In genomic region chr17:21376585-21376834, GRCh38 we compare ENCODE assay signal across 13 cellular contexts. TPM values are rescaled to one million over a fixed set of nuclear protein-coding genes. Genes with fewer than 3 reads are reported as not detected.
DNase-seq lines count a peak whose midpoint lies in the region; ATAC-seq, FAIRE-seq and TF ChIP-seq lines count a peak whose summit lies in the region.
"Had no signal": no experiment of that assay in that cellular context is flagged by ENCODE, and none has a peak within 500 bp of the region (broad histone marks: within the 10 kb centered on the region; RNA-seq: fewer than 3 reads in every experiment).

No MANE protein-coding gene starts in this region.

- H3K4me3 ChIP-seq in A673 (ENCODE audit: low read depth, low read length, poor library complexity, severe bottlenecking) (peak overlapping the region; percentile 48), Peyer's patch (peak overlapping the region in 3 of 4 donors; percentile 31 to 48 (median 46)), pancreas (peak overlapping the region in 3 of 4 donors; percentile 7 to 33 (median 23)), kidney (ENCODE audit: low read length in 2 of 2) (peak overlapping the region in 1 of 2 donors; percentile 59)

- BruUV-seq in A673 (replicated peaks; lab: Mats Ljungman, UMichigan) = no TSS peak

- ATAC-seq in left cardiac atrium (peak; percentile 32 to 45), pancreas (no peak), GM19395 (IDR thresholded peaks at IDR 0.05; ENCODE audit: unreplicated experiment) (no peak), GM21360 (IDR thresholded peaks at IDR 0.05; ENCODE audit: unreplicated experiment) (no peak)
- no peak for ATAC-seq in activated CD8-positive, alpha-beta T cell treated with anti-CD3 and anti-CD28 coated beads, Interleukin-2, amount 10 ng/mL, durations not matched to agents 7 days and 5 days

- no peaks in the 10 kb centered on the region for H3K36me3 Mint-ChIP-seq in activated CD8-positive, alpha-beta T cell treated with anti-CD3 and anti-CD28 coated beads, Interleukin-2, amount 10 ng/mL, durations not matched to agents 7 days and 5 days (ENCODE audit: low read depth)

- 1% methylated on average over 13 to 34 of the region's 34 CpGs for WGBS in pancreas, 2 donors

- CTCF ChIA-PET in A673 (lab: Charles Lee) = no interaction called here
- CTCF ChIA-PET in activated CD8-positive, alpha-beta T cell treated with anti-CD3 and anti-CD28 coated beads, Interleukin-2, amount 10 ng/mL, durations not matched to agents 7 days and 5 days (lab: Charles Lee) = interaction anchor here (0.8 to 1.5 kb wide), 2 partner anchors 97 to 257 kb away, joined by 3 read pairs; no protein-coding TSS in a partner anchor

- no peaks in the 10 kb centered on the region for H3K36me3 ChIP-seq in A673 (ENCODE audit: insufficient read depth, low read length, poor library complexity, severe bottlenecking)
- H3K36me3 ChIP-seq in Peyer's patch = no peaks in the 10 kb centered on the region
- H3K36me3 ChIP-seq in pancreas = no peaks in the 10 kb centered on the region
- no peaks in the 10 kb centered on the region for H3K36me3 ChIP-seq in kidney (ENCODE audit: control insufficient read depth in 1 of 2, insufficient read depth in 2 of 2, low read length in 2 of 2)

- no peak overlapping the region for H3K4me3 Mint-ChIP-seq in activated CD8-positive, alpha-beta T cell treated with anti-CD3 and anti-CD28 coated beads, Interleukin-2, amount 10 ng/mL, durations not matched to agents 7 days and 5 days

- POLR2A ChIA-PET in A673 (lab: Charles Lee; ENCODE audit: low non-redundant PET) = no interaction called here
- POLR2A ChIA-PET in activated CD8-positive, alpha-beta T cell treated with anti-CD3 and anti-CD28 coated beads, Interleukin-2, amount 10 ng/mL, durations not matched to agents 7 days and 5 days (lab: Charles Lee) = no interaction called here

- H3K9me3 Mint-ChIP-seq in activated CD8-positive, alpha-beta T cell treated with anti-CD3 and anti-CD28 coated beads, Interleukin-2, amount 10 ng/mL, durations not matched to agents 7 days and 5 days (ENCODE audit: insufficient read depth) = no peaks in the 10 kb centered on the region
- H3K9me3 Mint-ChIP-seq: activated T-cell treated with anti-CD3 and anti-CD28 coated beads, Interleukin-2, amount 50 U/mL, for 24 hours had no signal

- H3K27ac Mint-ChIP-seq in activated CD8-positive, alpha-beta T cell treated with anti-CD3 and anti-CD28 coated beads, Interleukin-2, amount 10 ng/mL, durations not matched to agents 7 days and 5 days = no peak overlapping the region
- H3K27ac Mint-ChIP-seq: activated T-cell treated with anti-CD3 and anti-CD28 coated beads, Interleukin-2, amount 50 U/mL, for 24 hours had no signal

- H3K27me3 ChIP-seq in A673 (replicated peaks; ENCODE audit: insufficient read depth, low read depth, low read length, poor library complexity) = peaks cover 25% of the 10 kb centered on the region
- H3K27me3 ChIP-seq in Peyer's patch = peaks cover 0 to 21% of the 10 kb centered on the region in 2 donors
- peaks cover 0 to 15% (median 0%) of the 10 kb centered on the region in 4 donors for H3K27me3 ChIP-seq in pancreas

- TF ChIP-seq CTCF in A673 (conservative IDR thresholded peaks at IDR 0.05; ENCODE audit: low read depth, low read length) (no peak), Peyer's patch (IDR thresholded peaks at IDR 0.05) (no peak), pancreas (IDR thresholded peaks at IDR 0.05) (no peak), kidney (IDR thresholded peaks at IDR 0.05; ENCODE audit: borderline replicate concordance, extremely low read depth, insufficient read depth) (no peak)

- H3K9me3 ChIP-seq in A673 (ENCODE audit: low read depth, low read length, poor library complexity, severe bottlenecking) (no peaks in the 10 kb centered on the region), Peyer's patch (no peaks in the 10 kb centered on the region), pancreas (no peaks in the 10 kb centered on the region), kidney (ENCODE audit: control insufficient read depth in 1 of 2, low read length in 2 of 2) (no peaks in the 10 kb centered on the region)

- H3K4me1 ChIP-seq in A673 (ENCODE audit: insufficient read depth, low read length, poor library complexity, severe bottlenecking) (peaks cover 15% of the 10 kb centered on the region), Peyer's patch (peaks cover 0 to 29% (median 13%) of the 10 kb centered on the region in 4 donors), pancreas (peaks cover 0 to 14% (median 6%) of the 10 kb centered on the region in 3 donors), kidney (ENCODE audit: control insufficient read depth in 1 of 2, insufficient read depth in 1 of 2, low read depth in 1 of 2, low read length in 2 of 2) (peaks cover 0 to 8% of the 10 kb centered on the region in 2 donors)

- peaks cover 4% of the 10 kb centered on the region for H3K4me1 Mint-ChIP-seq in activated CD8-positive, alpha-beta T cell treated with anti-CD3 and anti-CD28 coated beads, Interleukin-2, amount 10 ng/mL, durations not matched to agents 7 days and 5 days (ENCODE audit: low read depth)

- no peak for FAIRE-seq in pancreas (lab: Jason Lieb, UNC)
- no peak for FAIRE-seq in kidney (lab: Jason Lieb, UNC)
- FAIRE-seq: TTC549 had no signal

- peaks cover 27% of the 10 kb centered on the region for H3K27me3 Mint-ChIP-seq in activated CD8-positive, alpha-beta T cell treated with anti-CD3 and anti-CD28 coated beads, Interleukin-2, amount 10 ng/mL, durations not matched to agents 7 days and 5 days (ENCODE audit: low read depth)

- intact Hi-C loops in A673 (cut with micrococcal nuclease; ENCODE audit: unreplicated experiment) = no loop called here
- intact Hi-C loops in left cardiac atrium (cut with DNase I) = no loop called here
- intact Hi-C loops in pancreas (cut with DNase I) = no loop called here
- intact Hi-C loops in kidney (cut with DNase I) = no loop called here

- no peak for TF ChIP-seq POLR2A in Peyer's patch (IDR thresholded peaks at IDR 0.05)

- H3K27ac ChIP-seq in A673 (ENCODE audit: low read depth, low read length, poor library complexity, severe bottlenecking) (no peak overlapping the region), Peyer's patch (no peak overlapping the region), pancreas (no peak overlapping the region), kidney (ENCODE audit: low read depth in 2 of 2, low read length in 2 of 2) (no peak overlapping the region)

- DNase-seq in A673 (ENCODE audit: low spot score) (no peak), Peyer's patch (no peak), left cardiac atrium (no peak), pancreas (peak in 1 of 6 donors; percentile 47), kidney (no peak)
- no peak for DNase-seq in activated CD8-positive, alpha-beta T cell treated with anti-CD3 and anti-CD28 coated beads, Interleukin-2, amount 10 ng/mL, durations not matched to agents 7 days and 5 days
- DNase-seq: cortex of kidney, islet precursor cell, NCI-H82 had no signal

- no peak overlapping the region for H3K9ac ChIP-seq in kidney (ENCODE audit: low read length in 2 of 2)

RNA-seq across cellular contexts. Expression of gene KCNJ12, which starts 0.4 kb away (rescaled TPM):
- total RNA-seq in A673 (2021) = 1.2 and 2.1 TPM in 2 replicates
- 1 to 10 TPM in 1 of 4 donors, under 1 TPM in 1, not detected in 2; 0.94 to 1.7 TPM for total RNA-seq in Peyer's patch
- total RNA-seq in left cardiac atrium = 10 to 100 TPM; 12.0 to 16.5 TPM
- total RNA-seq in pancreas = under 1 TPM; 0.09 to 0.37 (median 0.12) TPM
- polyA plus RNA-seq in pancreas = under 1 TPM; 0.15 to 0.16 TPM
- not detected for total RNA-seq in activated CD8-positive, alpha-beta T cell treated with anti-CD3 and anti-CD28 coated beads, Interleukin-2, amount 10 ng/mL, durations not matched to agents 7 days and 5 days
- 3.1 TPM for total RNA-seq in kidney
- 3.4 TPM for polyA plus RNA-seq in kidney (ENCODE audit: insufficient read depth, low read depth, low replicate concordance)

Comparison
In these comparisons a context has a peak if more than half of its experiments do, and no peak if none do; other contexts are left out.
1. ATAC-seq: peak in left cardiac atrium (2 of 2); none in pancreas (0 of 4), GM19395 (single experiment), activated CD8-positive, alpha-beta T cell treated with anti-CD3 and anti-CD28 coated beads, Interleukin-2, amount 10 ng/mL, durations not matched to agents 7 days and 5 days (single experiment) and GM21360 (single experiment).